10 cellular contexts compared by ENCODE assay signal in genomic region chr2:54589038-54589339, GRCh38.
A peak's percentile ranks its signal among the peaks of the same experiment; 100 is the strongest.
DNase-seq lines count a peak whose midpoint lies in the region; ATAC-seq and TF ChIP-seq lines count a peak whose summit lies in the region.
"Had no signal": no experiment of that assay in that cellular context is flagged by ENCODE, and none has a peak within 500 bp of the region (broad histone marks: within the 10 kb centered on the region; RNA-seq: fewer than 3 reads in every experiment).

No MANE protein-coding gene starts in this region.

- POLR2A ChIA-PET in GM10248 (lab: Yijun Ruan, JAX): no interaction called here

- H3K27ac Mint-ChIP-seq in activated T-helper 17 cell treated with anti-CD3 and anti-CD28 coated beads, Interleukin-2, amount 50 U/mL, for 72 hours: peak overlapping the region; percentile 88

- DNase-seq in left ventricle myocardium inferior (no peak), cardiac septum (ENCODE audit: low spot score) (no peak), lung (ENCODE audit: low spot score) (no peak), GM20000 (ENCODE audit: low spot score) (no peak), GM10248 (ENCODE audit: extremely low spot score) (no peak), WERI-Rb-1 (no peak)
- no peak for DNase-seq in central memory CD4-positive, alpha-beta T cell
- DNase-seq: NCI-H1105 treated with DMSO at 0.1 percent for 48 hours, thyroid gland had no signal

- WGBS in lung, 2 donors: 66 to 71% methylated on average over 4 of the region's 4 CpGs

- CTCF ChIA-PET in GM10248 (lab: Yijun Ruan, JAX): interaction anchor here (1.3 to 8.4 kb wide), 5 partner anchors 8 to 66 kb away, joined by 3 to 58 read pairs (median 5); no protein-coding TSS in a partner anchor

- TF ChIP-seq CTCF in left ventricle myocardium inferior (IDR thresholded peaks at IDR 0.05; ENCODE audit: borderline replicate concordance) (no peak), lung (IDR thresholded peaks at IDR 0.05; ENCODE audit: control extremely low read depth, extremely low read depth) (no peak), GM20000 (IDR thresholded peaks at IDR 0.05; ENCODE audit: extremely low read depth, missing control alignments) (no peak), GM10248 (IDR thresholded peaks at IDR 0.05; ENCODE audit: control extremely low read depth, extremely low read depth, low read depth, missing control alignments) (no peak), WERI-Rb-1 (IDR thresholded peaks at IDR 0.05; ENCODE audit: low read depth, low read length) (no peak)

- H3K4me3 ChIP-seq in left ventricle myocardium inferior (peak overlapping the region; percentile 22), lung (no peak overlapping the region), WERI-Rb-1 (ENCODE audit: low read depth, low read length) (no peak overlapping the region)
- H3K4me3 ChIP-seq: thyroid gland had no signal

- no peak for ATAC-seq in activated T-helper 17 cell treated with anti-CD3 and anti-CD28 coated beads, Interleukin-2, amount 50 U/mL, for 72 hours (replicated peaks)
- ATAC-seq in lung (ENCODE audit: insufficient read depth, low FRiP score): no peak

- no peaks in the 10 kb centered on the region for H3K27me3 Mint-ChIP-seq in activated T-helper 17 cell treated with anti-CD3 and anti-CD28 coated beads, Interleukin-2, amount 50 U/mL, for 72 hours

- H3K4me1 ChIP-seq in left ventricle myocardium inferior (peaks cover 99% of the 10 kb centered on the region), lung (ENCODE audit: control insufficient read depth in 2 of 2, insufficient read depth in 2 of 2, low read length in 2 of 2) (peaks cover 17 to 50% of the 10 kb centered on the region in 2 donors)

- H3K27ac ChIP-seq in left ventricle myocardium inferior (replicated peaks): peak overlapping the region; percentile 72
- H3K27ac ChIP-seq in lung (ENCODE audit: low read depth in 1 of 2, low read length in 1 of 2): peak overlapping the region; percentile 41 to 87
- H3K27ac ChIP-seq in WERI-Rb-1: no peak overlapping the region

- intact Hi-C loops in left ventricle myocardium inferior (cut with micrococcal nuclease) (no loop called here), cardiac septum (cut with DNase I) (no loop called here)

- no peaks in the 10 kb centered on the region for H3K27me3 ChIP-seq in left ventricle myocardium inferior (ENCODE audit: low read depth)
- no peaks in the 10 kb centered on the region for H3K27me3 ChIP-seq in lung (ENCODE audit: control insufficient read depth, insufficient read depth)
- H3K27me3 ChIP-seq in WERI-Rb-1 (ENCODE audit: insufficient read depth, low read depth, severe bottlenecking): no peaks in the 10 kb centered on the region
- H3K27me3 ChIP-seq: thyroid gland had no signal

- peaks cover 7% of the 10 kb centered on the region for H3K36me3 ChIP-seq in left ventricle myocardium inferior
- peaks cover 0 to 7% of the 10 kb centered on the region in 2 donors for H3K36me3 ChIP-seq in lung (ENCODE audit: control insufficient read depth in 2 of 2, insufficient read depth in 2 of 2, low read length in 2 of 2)
- peaks cover 13% of the 10 kb centered on the region for H3K36me3 ChIP-seq in WERI-Rb-1
- H3K36me3 ChIP-seq: thyroid gland had no signal

- H3K9me3 Mint-ChIP-seq in activated T-helper 17 cell treated with anti-CD3 and anti-CD28 coated beads, Interleukin-2, amount 50 U/mL, for 72 hours: no peaks in the 10 kb centered on the region

- H3K4me3 Mint-ChIP-seq in activated T-helper 17 cell treated with anti-CD3 and anti-CD28 coated beads, Interleukin-2, amount 50 U/mL, for 72 hours: peak overlapping the region; percentile 82

- H3K36me3 Mint-ChIP-seq in activated T-helper 17 cell treated with anti-CD3 and anti-CD28 coated beads, Interleukin-2, amount 50 U/mL, for 72 hours (ENCODE audit: low read depth): no peaks in the 10 kb centered on the region

- peaks cover 68% of the 10 kb centered on the region for H3K4me1 Mint-ChIP-seq in activated T-helper 17 cell treated with anti-CD3 and anti-CD28 coated beads, Interleukin-2, amount 50 U/mL, for 72 hours

- H3K9me3 ChIP-seq in left ventricle myocardium inferior (replicated peaks): no peaks in the 10 kb centered on the region
- H3K9me3 ChIP-seq in lung (ENCODE audit: control insufficient read depth in 2 of 2, insufficient read depth in 1 of 2, low read length in 1 of 2): no peaks in the 10 kb centered on the region
- no peaks in the 10 kb centered on the region for H3K9me3 ChIP-seq in WERI-Rb-1 (ENCODE audit: severe bottlenecking)
- H3K9me3 ChIP-seq: thyroid gland had no signal
